Comparison of ENCODE assay signal across 8 cellular contexts in the genomic region with DNA sequence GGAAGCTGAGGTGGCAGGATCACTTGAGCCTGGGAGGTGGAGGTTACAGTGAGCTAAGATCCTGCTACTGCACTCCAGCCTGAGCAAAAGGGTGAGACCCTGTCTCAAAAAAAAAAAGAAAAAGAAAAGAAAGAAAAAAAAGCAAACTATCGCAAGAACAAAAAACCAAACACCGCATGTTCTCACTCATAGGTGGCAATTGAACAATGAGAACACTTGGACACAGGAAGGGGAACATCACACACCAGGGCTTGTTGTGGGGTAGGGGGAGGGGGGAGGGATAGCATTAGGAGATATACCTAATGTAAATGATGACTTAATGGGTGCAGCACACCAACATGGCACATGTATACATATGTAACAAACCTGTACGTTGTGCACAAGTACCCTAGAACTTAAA. TPM values are rescaled to one million over a fixed set of nuclear protein-coding genes. Genes with fewer than 3 reads are reported as not detected.
"Had no signal": no experiment of that assay in that cellular context is flagged by ENCODE, and none has a peak within 500 bp of the region (broad histone marks: within the 10 kb centered on the region; RNA-seq: fewer than 3 reads in every experiment).

No MANE protein-coding gene starts in this region.

RNA-seq across cellular contexts. Expression of a gene that starts 11.6 kb away (rescaled TPM):
- total RNA-seq: activated B cell treated with CpG ODN at 0.5 μM for 24 hours; IMR-90; LHCN-M2; M059J; Peyer's patch; T-helper 1 cell treated with Interleukin-12 subunit alpha and Interleukin-12 subunit beta and Interleukin-4 antibody, amounts not matched to agents 30 ng/mL and 1 ng/mL, for 36 hours had no signal
- polyA plus RNA-seq: IMR-90, SK-N-SH had no signal

RNA-seq across cellular contexts. Expression of a gene that starts 40.5 kb away (rescaled TPM):
- total RNA-seq: activated B cell treated with CpG ODN at 0.5 μM for 24 hours; IMR-90; LHCN-M2; T-helper 1 cell treated with Interleukin-12 subunit alpha and Interleukin-12 subunit beta and Interleukin-4 antibody, amounts not matched to agents 30 ng/mL and 1 ng/mL, for 36 hours had no signal
- polyA plus RNA-seq: cardiac muscle cell, IMR-90 had no signal
